8 cellular contexts compared by ENCODE assay signal in genomic region chr1:1058921-1059493, GRCh38. TPM values are rescaled to one million over a fixed set of nuclear protein-coding genes. Genes with fewer than 3 reads are reported as not detected.
DNase-seq lines count a peak whose midpoint lies in the region; ATAC-seq and TF ChIP-seq lines count a peak whose summit lies in the region.

No MANE protein-coding gene starts in this region.

- no peaks in the 10 kb centered on the region for H3K36me3 Mint-ChIP-seq in CD4-positive, alpha-beta T cell (ENCODE audit: low read depth)
- peaks cover 3% of the 10 kb centered on the region for H3K36me3 Mint-ChIP-seq in endothelial cell (ENCODE audit: low read depth, unreplicated experiment)
- no peaks in the 10 kb centered on the region for H3K36me3 Mint-ChIP-seq in neural crest cell (ENCODE audit: low read depth)

- ATAC-seq in CD4-positive, alpha-beta T cell (ENCODE audit: poor library complexity) = peak; percentile 18
- ATAC-seq in GM19043 (IDR thresholded peaks at IDR 0.05; ENCODE audit: low read depth, unreplicated experiment) (peak; percentile 14), HG03159 (IDR thresholded peaks at IDR 0.05; ENCODE audit: unreplicated experiment) (peak; percentile 30)

- peaks cover 37% of the 10 kb centered on the region for H3K27me3 Mint-ChIP-seq in CD4-positive, alpha-beta T cell
- H3K27me3 Mint-ChIP-seq in endothelial cell (ENCODE audit: unreplicated experiment) = peaks cover 13% of the 10 kb centered on the region
- peaks cover 45% of the 10 kb centered on the region for H3K27me3 Mint-ChIP-seq in neural crest cell (ENCODE audit: low read depth)

- H3K4me1 Mint-ChIP-seq in CD4-positive, alpha-beta T cell (ENCODE audit: low read depth) = peaks cover 4% of the 10 kb centered on the region
- H3K4me1 Mint-ChIP-seq in endothelial cell (ENCODE audit: unreplicated experiment) (peaks cover 2% of the 10 kb centered on the region), neural crest cell (peaks cover 28% of the 10 kb centered on the region)

- CTCF ChIA-PET in CD4-positive, alpha-beta T cell (lab: Charles Lee) = interaction anchor here (0.7 to 1.3 kb wide), 2 partner anchors 20 to 26 kb away, joined by 3 to 4 read pairs; no protein-coding TSS in a partner anchor

- POLR2A ChIA-PET in CD4-positive, alpha-beta T cell (lab: Charles Lee) = interaction anchor here (1.6 kb wide), 1 partner anchor 46 kb away, joined by 5 read pairs; the partner anchor contains the start of gene ISG15

- H3K4me3 ChIP-seq in SK-N-MC = peak overlapping the region; percentile 83

- peaks cover 52% of the 10 kb centered on the region for H3K27me3 ChIP-seq in CD4-positive, alpha-beta T cell (ENCODE audit: control insufficient read depth, insufficient read depth, low read length)

- peak in 1 of 10 experiments; percentile 26 for DNase-seq in CD4-positive, alpha-beta T cell
- DNase-seq in SK-N-MC (ENCODE audit: low read depth, low spot score) = no peak
- DNase-seq in endothelial cell (ENCODE audit: low spot score) = peak; percentile 58
- no peak for DNase-seq in neural crest cell (ENCODE audit: low read depth, low spot score)
- no peak for DNase-seq in NCI-H2107 (lab: John Stamatoyannopoulos, UW)
- no peak for DNase-seq in GF-D8 (lab: John Stamatoyannopoulos, UW)

- intact Hi-C loops in CD4-positive, alpha-beta T cell (cut with DNase I, micrococcal nuclease) = loop anchor here in 1 of 2 experiments (1.0 kb wide), 1 partner anchor 16 kb away; no protein-coding TSS in a partner anchor

- H3K4me3 Mint-ChIP-seq in CD4-positive, alpha-beta T cell = peak overlapping the region; percentile 62
- no peak overlapping the region for H3K4me3 Mint-ChIP-seq in endothelial cell (ENCODE audit: unreplicated experiment)
- peak overlapping the region; percentile 49 for H3K4me3 Mint-ChIP-seq in neural crest cell

- H3K9me3 Mint-ChIP-seq in CD4-positive, alpha-beta T cell = no peaks in the 10 kb centered on the region
- H3K9me3 Mint-ChIP-seq in endothelial cell (ENCODE audit: unreplicated experiment) = no peaks in the 10 kb centered on the region
- no peaks in the 10 kb centered on the region for H3K9me3 Mint-ChIP-seq in neural crest cell

- no peak for TF ChIP-seq CTCF in CD4-positive, alpha-beta T cell (IDR thresholded peaks at IDR 0.05)
- TF ChIP-seq CTCF in endothelial cell (IDR thresholded peaks at IDR 0.05; ENCODE audit: unreplicated experiment) (peak; percentile 78), neural crest cell (conservative IDR thresholded peaks at IDR 0.05) (peak; percentile 54)

- H3K9ac ChIP-seq in SK-N-MC (ENCODE audit: insufficient read length) = no peak overlapping the region

- H3K27ac ChIP-seq in CD4-positive, alpha-beta T cell (ENCODE audit: low read depth, low read length) = no peak overlapping the region
- H3K27ac ChIP-seq in SK-N-MC = no peak overlapping the region

- no peaks in the 10 kb centered on the region for H3K9me3 ChIP-seq in CD4-positive, alpha-beta T cell (ENCODE audit: control insufficient read depth, low read length)
- H3K9me3 ChIP-seq in SK-N-MC (ENCODE audit: low read depth, low read length) = no peaks in the 10 kb centered on the region

- no peak overlapping the region for H3K27ac Mint-ChIP-seq in CD4-positive, alpha-beta T cell
- H3K27ac Mint-ChIP-seq in endothelial cell (ENCODE audit: unreplicated experiment) = no peak overlapping the region
- H3K27ac Mint-ChIP-seq in neural crest cell (ENCODE audit: unreplicated experiment) = no peak overlapping the region

- peaks cover 4% of the 10 kb centered on the region; the same call in 1 of the 2 replicates for H3K36me3 ChIP-seq in SK-N-MC (ENCODE audit: insufficient read depth, low read length)

RNA-seq across cellular contexts. Expression of gene RNF223, which starts 15.1 kb away (rescaled TPM):
- total RNA-seq in CD4-positive, alpha-beta T cell = not detected
- total RNA-seq in endothelial cell (ENCODE audit: unreplicated experiment) (not detected), neural crest cell (not detected in 2 replicates)

RNA-seq across cellular contexts. Expression of gene AGRN, which starts 39.1 kb away (rescaled TPM):
- total RNA-seq in CD4-positive, alpha-beta T cell = 1 to 10 TPM; 1.5 to 2.0 TPM
- total RNA-seq in endothelial cell (ENCODE audit: unreplicated experiment) (374 TPM), neural crest cell (192 and 203 TPM in 2 replicates)

RNA-seq across cellular contexts. Expression of gene ISG15, which starts 45.7 kb away (rescaled TPM):
- total RNA-seq in CD4-positive, alpha-beta T cell = 10 to 100 TPM; 38.0 to 38.9 TPM
- total RNA-seq in endothelial cell (ENCODE audit: unreplicated experiment) (33.3 TPM), neural crest cell (17.4 and 22.3 TPM in 2 replicates)

RNA-seq across cellular contexts. Expression of gene C1orf159, which starts 56.9 kb away (rescaled TPM):
- total RNA-seq in CD4-positive, alpha-beta T cell = 10 to 100 TPM; 11.1 to 11.3 TPM
- total RNA-seq in endothelial cell (ENCODE audit: unreplicated experiment) = 16.6 TPM
- total RNA-seq in neural crest cell = 26.1 and 26.2 TPM in 2 replicates

RNA-seq across cellular contexts. Expression of gene HES4, which starts 59.1 kb away (rescaled TPM):
- 10 to 100 TPM; 29.0 to 30.9 TPM for total RNA-seq in CD4-positive, alpha-beta T cell
- total RNA-seq in endothelial cell (ENCODE audit: unreplicated experiment) (144 TPM), neural crest cell (35.7 and 38.0 TPM in 2 replicates)

Comparison
In these comparisons a context has a peak if more than half of its experiments do, and no peak if none do; other contexts are left out.
1. RNA of gene AGRN, which starts 39.1 kb away (total RNA-seq): 374 TPM in endothelial cell (single experiment) and 192 to 203 TPM in neural crest cell; 1.5 to 2.0 TPM in CD4-positive, alpha-beta T cell; every median in the first group is over 10 times any median in the second.
2. Peak in every context shown above with its lines, with median percentiles within 50 percentile points of each other: ATAC-seq.